Comparison of ENCODE assay signal across 8 cellular contexts in genomic region chr22:21712751-21713427, GRCh38. TPM values are rescaled to one million over a fixed set of nuclear protein-coding genes. Genes with fewer than 3 reads are reported as not detected.
DNase-seq lines count a peak whose midpoint lies in the region; ATAC-seq and TF ChIP-seq lines count a peak whose summit lies in the region.

No MANE protein-coding gene starts in this region.

- H3K27me3 ChIP-seq in DND-41 (ENCODE audit: insufficient read depth, low read length, poor library complexity) (no peaks in the 10 kb centered on the region), KMS-11 (ENCODE audit: insufficient read depth, low read depth) (no peaks in the 10 kb centered on the region), right atrium auricular region (no peaks in the 10 kb centered on the region)

- no peak overlapping the region for H3K4me2 ChIP-seq in DND-41 (ENCODE audit: insufficient read depth, low read length)
- peak overlapping the region; percentile 8; the same call in 1 of the 2 replicates for H3K4me2 ChIP-seq in KMS-11

- H3K9me3 ChIP-seq in DND-41 (ENCODE audit: insufficient read depth, low read length, severe bottlenecking), result no peaks in the 10 kb centered on the region
- H3K9me3 ChIP-seq in right atrium auricular region, result no peaks in the 10 kb centered on the region

- no peaks in the 10 kb centered on the region for H3K4me1 ChIP-seq in DND-41 (ENCODE audit: insufficient read depth, low read length)
- H3K4me1 ChIP-seq in KMS-11 (ENCODE audit: low read depth, poor library complexity, severe bottlenecking), result peaks cover 18% of the 10 kb centered on the region
- H3K4me1 ChIP-seq in right atrium auricular region, result peaks cover 0 to 19% of the 10 kb centered on the region in 2 donors

- TF ChIP-seq CTCF in DND-41 (IDR thresholded peaks at IDR 0.05; ENCODE audit: borderline replicate concordance, extremely low read depth, low read length, poor library complexity, severe bottlenecking), result peak; percentile 61
- TF ChIP-seq CTCF in KMS-11 (conservative IDR thresholded peaks at IDR 0.05; ENCODE audit: low read depth, low read length), result peak; percentile 90
- peak; percentile 51 to 87 for TF ChIP-seq CTCF in right atrium auricular region (IDR thresholded peaks at IDR 0.05)
- TF ChIP-seq CTCF in retinal pigment epithelial cell (conservative IDR thresholded peaks at IDR 0.05; ENCODE audit: low read depth, low read length), result peak; percentile 89

- H3K9ac ChIP-seq in DND-41 (ENCODE audit: low read depth, low read length) (no peak overlapping the region), KMS-11 (no peak overlapping the region)

- H3K79me2 ChIP-seq in DND-41 (ENCODE audit: insufficient read depth, low read length) (peaks cover 39% of the 10 kb centered on the region), KMS-11 (ENCODE audit: insufficient read depth, low read depth) (no peaks in the 10 kb centered on the region)

- H2AFZ ChIP-seq in DND-41 (ENCODE audit: low read depth, low read length), result no peak overlapping the region
- H2AFZ ChIP-seq in KMS-11 (ENCODE audit: low read depth), result peak overlapping the region; percentile 18; the same call in 1 of the 2 replicates

- ATAC-seq in DND-41 (ENCODE audit: insufficient read depth, low read depth) (peak; percentile 69), GM21786 (IDR thresholded peaks at IDR 0.05; ENCODE audit: unreplicated experiment) (no peak), GM19395 (IDR thresholded peaks at IDR 0.05; ENCODE audit: unreplicated experiment) (no peak)

- H4K20me1 ChIP-seq in DND-41 (ENCODE audit: insufficient read depth, low read length) (peaks cover 21% of the 10 kb centered on the region), KMS-11 (ENCODE audit: insufficient read depth) (no peaks in the 10 kb centered on the region)

- H3K4me3 ChIP-seq in DND-41 (ENCODE audit: low read depth in 1 of 2, low read length in 2 of 2) (no peak overlapping the region), KMS-11 (IDR thresholded peaks at IDR 0.05; ENCODE audit: insufficient read depth, low read depth, low read length) (no peak overlapping the region), right atrium auricular region (peak overlapping the region in 1 of 2 donors; percentile 15), retinal pigment epithelial cell (ENCODE audit: low read length) (no peak overlapping the region)

- H3K27ac ChIP-seq in DND-41 (ENCODE audit: low read length) (no peak overlapping the region), KMS-11 (no peak overlapping the region), right atrium auricular region (peak overlapping the region; percentile 13 to 43)

- DNase-seq in DND-41 (peak; percentile 39), SKM-1 treated with dmso at 0.1 percent for 144 hours (lab: John Stamatoyannopoulos, UW; ENCODE audit: unreplicated experiment) (peak; percentile 63), anterior cingulate cortex (lab: John Stamatoyannopoulos, UW) (peak in 53 of 58 donors; percentile 5 to 86 (median 62)), right atrium auricular region (ENCODE audit: low spot score) (peak; percentile 75), retinal pigment epithelial cell (ENCODE audit: low read depth) (peak; percentile 34)

- H3K36me3 ChIP-seq in DND-41 (ENCODE audit: insufficient read depth, low read length) (peaks cover 40% of the 10 kb centered on the region), KMS-11 (ENCODE audit: insufficient read depth) (no peaks in the 10 kb centered on the region), right atrium auricular region (no peaks in the 10 kb centered on the region)

RNA-seq across cellular contexts. Expression of gene YPEL1, which starts 22.7 kb away (rescaled TPM):
- total RNA-seq in right atrium auricular region, result 10 to 100 TPM in 1 of 2 donors, 1 to 10 TPM in 1; 5.0 to 11.5 TPM

RNA-seq across cellular contexts. Expression of gene PPIL2, which starts 47.1 kb away (rescaled TPM):
- 10 to 100 TPM; 20.2 to 25.4 TPM for total RNA-seq in right atrium auricular region

Comparison
In these comparisons a context has a peak if more than half of its experiments do, and no peak if none do; other contexts are left out.
1. H3K27ac ChIP-seq: peak in right atrium auricular region (2 of 2); none in DND-41 (single experiment) and KMS-11 (single experiment).
2. Peak in every context shown above with its lines, with median percentiles within 50 percentile points of each other: DNase-seq and CTCF ChIP-seq.